In the genomic region with DNA sequence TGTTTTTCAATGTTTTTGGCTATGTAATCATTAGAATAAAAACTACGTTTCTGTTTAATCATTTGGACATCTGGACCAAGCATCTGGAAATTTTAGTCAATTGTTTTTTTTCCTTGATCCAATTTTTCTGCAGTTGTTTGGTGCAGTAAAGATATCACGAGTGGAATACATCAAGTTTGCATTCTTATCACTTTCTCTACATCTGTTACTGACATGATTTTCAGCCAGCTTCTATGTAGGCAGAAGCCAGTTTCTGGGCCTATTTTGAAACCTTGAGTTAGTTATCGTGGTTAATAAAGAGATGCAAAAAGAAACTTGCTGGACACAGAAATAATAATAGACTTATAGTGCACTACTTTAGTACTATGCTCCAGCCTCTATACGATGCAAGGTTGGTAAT, we compare ENCODE assay signal across 19 cellular contexts.
"Had no signal": no experiment of that assay in that cellular context is flagged by ENCODE, and none has a peak within 500 bp of the region (broad histone marks: within the 10 kb centered on the region; RNA-seq: fewer than 3 reads in every experiment).

No MANE protein-coding gene starts in this region.

- H3K4me3 ChIP-seq: esophagus muscularis mucosa, gastroesophageal sphincter, lower lobe of right lung, spleen, transverse colon had no signal

- DNase-seq: activated CD4-positive, CD25-positive, alpha-beta regulatory T cell treated with anti-CD3 and anti-CD28 coated beads, Interleukin-2, amount 50 U/mL, for 72 hours; activated CD8-positive, alpha-beta memory T cell treated with anti-CD3 and anti-CD28 coated beads for 24 hours; activated CD8-positive, alpha-beta memory T cell treated with anti-CD3 and anti-CD28 coated beads, Interleukin-2, amount 50 U/mL, for 48 hours; activated effector memory CD4-positive, alpha-beta T cell treated with Interleukin-2 at 50 U/mL for 16 hours; activated naive CD4-positive, alpha-beta T cell treated with anti-CD3 and anti-CD28 coated beads, Interleukin-2, amount 10 ng/mL, durations not matched to agents 7 days and 5 days; activated naive CD8-positive, alpha-beta T cell treated with anti-CD3 and anti-CD28 coated beads, Interleukin-2, amount 50 U/mL, for 24 hours; activated T-cell treated with anti-CD3 and anti-CD28 coated beads, Interleukin-2, amount 50 U/mL, for 48 hours; aorta; cerebellar nuclear complex; dermis blood vessel endothelial cell; effector memory CD4-positive, alpha-beta T cell; lower lobe of right lung; spleen; stimulated activated naive B cell treated with anti-CD40 and anti-IgM and Interleukin-4, amounts not matched to agents 10 μg/mL and 1 μg/mL and 100 μg/mL, for 72 hours; transverse colon had no signal

- ATAC-seq: activated naive CD8-positive, alpha-beta T cell treated with anti-CD3 and anti-CD28 coated beads, Interleukin-2, amount 50 U/mL, for 24 hours; lower lobe of right lung; stimulated activated naive B cell treated with anti-CD40 and anti-IgM and Interleukin-4, amounts not matched to agents 10 μg/mL and 1 μg/mL and 100 μg/mL, for 72 hours had no signal

- H3K27me3 ChIP-seq: esophagus muscularis mucosa, gastroesophageal sphincter, spleen, transverse colon had no signal

- H3K27ac ChIP-seq: lower lobe of right lung, parathyroid adenoma, spleen, transverse colon, VCaP had no signal

- H3K36me3 ChIP-seq: esophagus muscularis mucosa, gastroesophageal sphincter, lower lobe of right lung, spleen, transverse colon had no signal

- H2AFZ ChIP-seq: parathyroid adenoma had no signal

- H3K79me2 ChIP-seq: parathyroid adenoma had no signal

- H3K4me1 ChIP-seq: lower lobe of right lung, parathyroid adenoma, spleen, transverse colon had no signal

- H3K9me3 ChIP-seq: esophagus muscularis mucosa, gastroesophageal sphincter, lower lobe of right lung, transverse colon had no signal
